8 cellular contexts compared by ENCODE assay signal in genomic region chr2:15939556-15939853, GRCh38. TPM values are rescaled to one million over a fixed set of nuclear protein-coding genes. Genes with fewer than 3 reads are reported as not detected.
DNase-seq lines count a peak whose midpoint lies in the region; ATAC-seq and TF ChIP-seq lines count a peak whose summit lies in the region.

No MANE protein-coding gene starts in this region.

- peak overlapping the region; percentile 50 to 90 (median 71) for H3K4me3 ChIP-seq in dorsolateral prefrontal cortex

- no peak overlapping the region for H3K27ac Mint-ChIP-seq in natural killer cell treated with Interleukin-12 subunit alpha and Interleukin-12 subunit beta and Interleukin-15 and Interleukin-18, amount 100 ng/mL, for 72 hours

- no peaks in the 10 kb centered on the region for H3K9me3 Mint-ChIP-seq in natural killer cell treated with Interleukin-12 subunit alpha and Interleukin-12 subunit beta and Interleukin-15 and Interleukin-18, amount 100 ng/mL, for 72 hours

- peaks cover 0 to 4% of the 10 kb centered on the region in 2 donors for H3K4me1 Mint-ChIP-seq in natural killer cell treated with Interleukin-12 subunit alpha and Interleukin-12 subunit beta and Interleukin-15 and Interleukin-18, amount 100 ng/mL, for 72 hours (ENCODE audit: low read depth in 2 of 2)

- no peaks in the 10 kb centered on the region for H3K36me3 Mint-ChIP-seq in natural killer cell treated with Interleukin-12 subunit alpha and Interleukin-12 subunit beta and Interleukin-15 and Interleukin-18, amount 100 ng/mL, for 72 hours

- peaks cover 0 to 11% (median 0%) of the 10 kb centered on the region in 45 donors for H3K27me3 ChIP-seq in dorsolateral prefrontal cortex

- ATAC-seq in Right ventricle myocardium inferior (peak; percentile 83), GM19395 (IDR thresholded peaks at IDR 0.05; ENCODE audit: unreplicated experiment) (no peak)
- peak; percentile 47 to 77 for ATAC-seq in natural killer cell treated with Interleukin-12 subunit alpha and Interleukin-12 subunit beta and Interleukin-15 and Interleukin-18, amount 100 ng/mL, for 72 hours

- intact Hi-C loops in Right ventricle myocardium inferior (cut with DNase I) = loop anchor here (2.0 to 5.0 kb wide), 2 partner anchors 568 to 669 kb away; no protein-coding TSS in a partner anchor
- intact Hi-C loops in cardiac septum (cut with DNase I) = loop anchor here (1.0 to 5.0 kb wide), 5 partner anchors 301 to 669 kb away; no protein-coding TSS in a partner anchor
- intact Hi-C loops in dorsolateral prefrontal cortex (cut with DNase I) = loop anchor here (1.0 to 5.0 kb wide), 8 partner anchors 137 to 569 kb away; no protein-coding TSS in a partner anchor

- TF ChIP-seq CTCF in dorsolateral prefrontal cortex (IDR thresholded peaks at IDR 0.05 in 54 of 56, conservative IDR thresholded peaks at IDR 0.05 in 2 of 56; ENCODE audit: low read depth in 1 of 56, partially characterized antibody in 56 of 56) = peak in 9 of 56 donors; percentile 78 to 93 (median 89)

- H3K27ac ChIP-seq in dorsolateral prefrontal cortex = peak overlapping the region in 28 of 59 donors; percentile 10 to 92 (median 85)

- DNase-seq in Right ventricle myocardium inferior (ENCODE audit: missing footprints) (peak; percentile 83), cardiac septum (ENCODE audit: low spot score) (no peak), HT1080 (ENCODE audit: low read depth) (peak; percentile 30), dorsolateral prefrontal cortex (peak in 7 of 10 donors; percentile 69 to 86 (median 80)), NOMO-1 treated with DMSO at 0.1 percent for 48 hours (lab: John Stamatoyannopoulos, UW; ENCODE audit: unreplicated experiment) (no peak), NOMO-1 treated with dmso at 0.1 percent for 144 hours (lab: John Stamatoyannopoulos, UW; ENCODE audit: unreplicated experiment) (no peak)
- peak; percentile 66 for DNase-seq in natural killer cell treated with Interleukin-12 subunit alpha and Interleukin-12 subunit beta and Interleukin-15 and Interleukin-18, amount 100 ng/mL, for 72 hours (ENCODE audit: low spot score)

- no peak overlapping the region for H3K4me3 Mint-ChIP-seq in natural killer cell treated with Interleukin-12 subunit alpha and Interleukin-12 subunit beta and Interleukin-15 and Interleukin-18, amount 100 ng/mL, for 72 hours

- peaks cover 37 to 38% of the 10 kb centered on the region in 2 donors for H3K27me3 Mint-ChIP-seq in natural killer cell treated with Interleukin-12 subunit alpha and Interleukin-12 subunit beta and Interleukin-15 and Interleukin-18, amount 100 ng/mL, for 72 hours

RNA-seq across cellular contexts. Expression of gene MYCN, which starts 0.8 kb away (rescaled TPM):
- 0.54 TPM for total RNA-seq in Right ventricle myocardium inferior
- total RNA-seq in cardiac septum = 0.43 TPM
- not detected in 2 replicates for total RNA-seq in HT1080 (2014; rRNA removed; shearing (Covaris generic))
- not detected in 2 replicates for polyA plus RNA-seq in HT1080 (2015; cell fraction: cytosol; rRNA removed)
- polyA plus RNA-seq in HT1080 (2015; cell fraction: nucleus; rRNA removed) = not detected in 2 replicates
- total RNA-seq in dorsolateral prefrontal cortex = 10 to 100 TPM in 3 of 120 experiments, 1 to 10 TPM in 117; 1.4 to 20.5 (median 5.9) TPM
- not detected for total RNA-seq in natural killer cell treated with Interleukin-12 subunit alpha and Interleukin-12 subunit beta and Interleukin-15 and Interleukin-18, amount 100 ng/mL, for 72 hours

Comparison
In these comparisons a context has a peak if more than half of its experiments do, and no peak if none do; other contexts are left out.
1. DNase-seq: peak in Right ventricle myocardium inferior (single experiment), HT1080 (single experiment), dorsolateral prefrontal cortex (7 of 10) and natural killer cell treated with Interleukin-12 subunit alpha and Interleukin-12 subunit beta and Interleukin-15 and Interleukin-18, amount 100 ng/mL, for 72 hours (single experiment); none in cardiac septum (single experiment), NOMO-1 treated with DMSO at 0.1 percent for 48 hours (single experiment) and NOMO-1 treated with dmso at 0.1 percent for 144 hours (single experiment).